In genomic region chr18:55557211-55557610, GRCh38 we compare ENCODE assay signal across 25 cellular contexts.
"Had no signal": no experiment of that assay in that cellular context is flagged by ENCODE, and none has a peak within 500 bp of the region (broad histone marks: within the 10 kb centered on the region; RNA-seq: fewer than 3 reads in every experiment).

No MANE protein-coding gene starts in this region.

- ATAC-seq: effector memory CD8-positive, alpha-beta T cell; esophagus mucosa; gastrocnemius medialis; left ventricle myocardium superior; lower lobe of right lung; naive thymus-derived CD8-positive, alpha-beta T cell; psoas muscle; right cardiac atrium; stimulated activated effector memory CD8-positive, alpha-beta T cell treated with anti-CD3 and anti-CD28 coated beads, Interleukin-12 subunit alpha, Interleukin-12 subunit beta, amount 100 ng/mL, for 72 hours had no signal

- H3K9me3 ChIP-seq: gastrocnemius medialis, lower lobe of right lung, ovary, psoas muscle, sigmoid colon, thyroid gland, vagina had no signal

- H3K27ac Mint-ChIP-seq: effector memory CD8-positive, alpha-beta T cell; naive thymus-derived CD8-positive, alpha-beta T cell; stimulated activated effector memory CD8-positive, alpha-beta T cell treated with anti-CD3 and anti-CD28 coated beads, Interleukin-12 subunit alpha, Interleukin-12 subunit beta, amount 100 ng/mL, for 72 hours had no signal

- H3K27ac ChIP-seq: epithelial cell of prostate, gastrocnemius medialis, lower lobe of right lung, ovary, psoas muscle, sigmoid colon, stomach, thyroid gland, vagina had no signal

- H3K4me1 ChIP-seq: lower lobe of right lung, stomach had no signal

- H3K36me3 ChIP-seq: gastrocnemius medialis, lower lobe of right lung, ovary, sigmoid colon, stomach, thyroid gland, vagina had no signal

- H3K27me3 ChIP-seq: gastrocnemius medialis, ovary, sigmoid colon, stomach, thyroid gland, vagina had no signal

- FAIRE-seq: keratinocyte had no signal

- H3K4me1 Mint-ChIP-seq: naive thymus-derived CD8-positive, alpha-beta T cell; stimulated activated effector memory CD8-positive, alpha-beta T cell treated with anti-CD3 and anti-CD28 coated beads, Interleukin-12 subunit alpha, Interleukin-12 subunit beta, amount 100 ng/mL, for 72 hours had no signal

- H3K36me3 Mint-ChIP-seq: naive thymus-derived CD8-positive, alpha-beta T cell; stimulated activated effector memory CD8-positive, alpha-beta T cell treated with anti-CD3 and anti-CD28 coated beads, Interleukin-12 subunit alpha, Interleukin-12 subunit beta, amount 100 ng/mL, for 72 hours had no signal

- DNase-seq: cortex of kidney; effector memory CD8-positive, alpha-beta T cell; foreskin fibroblast; gastrocnemius medialis; head of caudate nucleus; left ventricle myocardium superior; lower lobe of right lung; naive thymus-derived CD8-positive, alpha-beta T cell; occipital lobe; ovary; posterior cingulate gyrus; psoas muscle; right cardiac atrium; sigmoid colon; stimulated activated CD4-positive, alpha-beta T cell treated with anti-CD3 and anti-CD28 coated beads, Interleukin-2, amount 100 ng/mL, for 24 hours; stimulated activated CD4-positive, alpha-beta T cell treated with anti-CD3 and anti-CD28 coated beads, Interleukin-4, amount 100 ng/mL, for 24 hours; stimulated activated naive CD4-positive, alpha-beta T cell treated with Interleukin-2 at 50 U/mL for 16 hours; stomach; thyroid gland; trophoblast cell had no signal

- H3K4me3 Mint-ChIP-seq: effector memory CD8-positive, alpha-beta T cell; naive thymus-derived CD8-positive, alpha-beta T cell; stimulated activated effector memory CD8-positive, alpha-beta T cell treated with anti-CD3 and anti-CD28 coated beads, Interleukin-12 subunit alpha, Interleukin-12 subunit beta, amount 100 ng/mL, for 72 hours had no signal

- H3K4me3 ChIP-seq: gastrocnemius medialis, lower lobe of right lung, ovary, psoas muscle, sigmoid colon, stomach, thyroid gland, vagina had no signal

- H3K27me3 Mint-ChIP-seq: effector memory CD8-positive, alpha-beta T cell had no signal
